ENCODE assay signal across 1 cellular context in genomic region chrX:16112428-16112827, GRCh38.
TF ChIP-seq lines count a peak whose summit lies in the region.

No MANE protein-coding gene starts in this region.

TF ChIP-seq in IMR-90, 13 proteins besides CTCF, POLR2A, EP300 and RAD21:
- TF ChIP-seq CHD1 (IDR thresholded peaks at IDR 0.05; ENCODE audit: low read depth, low read length), result no peak
- no peak for TF ChIP-seq MAFK (IDR thresholded peaks at IDR 0.05; ENCODE audit: low read depth, low read length)
- peak; percentile 17; the same call in 1 of the 2 replicates for TF ChIP-seq SMC3 (IDR thresholded peaks at IDR 0.05; ENCODE audit: low read depth, low read length)
- no peak for TF ChIP-seq MXI1 (IDR thresholded peaks at IDR 0.05; ENCODE audit: borderline replicate concordance, low read depth, low read length)
- TF ChIP-seq FOS (IDR thresholded peaks at IDR 0.05; ENCODE audit: low read depth, low read length), result no peak
- no peak for TF ChIP-seq USF2 (IDR thresholded peaks at IDR 0.05; ENCODE audit: low read depth, low read length)
- TF ChIP-seq ELK1 (IDR thresholded peaks at IDR 0.05; ENCODE audit: borderline replicate concordance, low read depth, low read length), result no peak
